ENCODE assay signal across 24 cellular contexts in the genomic region with DNA sequence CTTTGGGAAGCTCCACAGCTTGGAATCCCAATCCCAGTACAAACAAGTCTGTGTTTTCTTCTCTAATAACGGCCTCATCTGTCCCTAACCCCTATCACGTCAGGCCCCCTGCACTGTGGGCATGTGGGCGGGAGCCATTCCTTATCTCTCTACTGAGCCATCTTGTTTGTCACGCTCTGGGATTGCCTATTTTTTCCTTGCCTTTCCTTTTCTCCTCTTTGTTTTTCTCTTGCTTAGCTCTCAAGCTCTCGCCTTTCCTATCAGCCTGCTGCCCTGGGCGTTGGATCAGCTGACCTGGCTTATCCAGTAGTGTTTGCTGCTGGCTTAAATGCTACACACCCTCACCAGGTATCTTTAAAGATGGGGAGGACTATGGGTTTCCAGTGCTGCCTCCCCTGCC. TPM values are rescaled to one million over a fixed set of nuclear protein-coding genes. Genes with fewer than 3 reads are reported as not detected.
A peak's percentile ranks its signal among the peaks of the same experiment; 100 is the strongest.
DNase-seq lines count a peak whose midpoint lies in the region; ATAC-seq, FAIRE-seq and TF ChIP-seq lines count a peak whose summit lies in the region.
"Had no signal": no experiment of that assay in that cellular context is flagged by ENCODE, and none has a peak within 500 bp of the region (broad histone marks: within the 10 kb centered on the region; RNA-seq: fewer than 3 reads in every experiment).

No MANE protein-coding gene starts in this region.

- no peak for ATAC-seq in activated naive CD4-positive, alpha-beta T cell treated with anti-CD3 and anti-CD28 coated beads, Interleukin-2, amount 50 U/mL, for 72 hours
- ATAC-seq in gastroesophageal sphincter = no peak
- ATAC-seq: activated CD8-positive, alpha-beta T cell treated with anti-CD3 and anti-CD28 coated beads for 36 hours; HCT116; left colon; right lobe of liver had no signal

- in situ Hi-C loops in HAP-1 (cut with MboI; ENCODE audit: low sequenced_read_pairs) = no loop called here

- intact Hi-C loops in tibial artery (cut with DNase I; ENCODE audit: low total_unique reads) = no loop called here

- H3K27me3 ChIP-seq in gastroesophageal sphincter (no peaks in the 10 kb centered on the region), parathyroid adenoma (ENCODE audit: control insufficient read depth, insufficient read depth, low read length) (no peaks in the 10 kb centered on the region), tibial artery (no peaks in the 10 kb centered on the region), small intestine (ENCODE audit: control insufficient read depth in 2 of 2, insufficient read depth in 2 of 2, low read length in 2 of 2) (no peaks in the 10 kb centered on the region), HAP-1 (ENCODE audit: low read depth) (no peaks in the 10 kb centered on the region)
- H3K27me3 ChIP-seq: BE2C, right lobe of liver had no signal

- no peak overlapping the region for H3K4me3 ChIP-seq in gastroesophageal sphincter
- no peak overlapping the region for H3K4me3 ChIP-seq in parathyroid adenoma (ENCODE audit: low read depth, low read length)
- H3K4me3 ChIP-seq in tibial artery = no peak overlapping the region
- no peak overlapping the region for H3K4me3 ChIP-seq in small intestine (ENCODE audit: low read depth in 1 of 2, low read length in 2 of 2)
- H3K4me3 ChIP-seq in HAP-1 = no peak overlapping the region
- H3K4me3 ChIP-seq: right lobe of liver had no signal

- H3K27ac ChIP-seq in gastroesophageal sphincter = peak overlapping the region in 3 of 4 donors; percentile 34 to 75 (median 49)
- H3K27ac ChIP-seq in parathyroid adenoma = peak overlapping the region; percentile 86
- peak overlapping the region; percentile 3 to 64 for H3K27ac ChIP-seq in tibial artery
- peak overlapping the region in 1 of 2 donors; percentile 61 for H3K27ac ChIP-seq in small intestine (ENCODE audit: low read depth in 1 of 2, low read length in 1 of 2)
- H3K27ac ChIP-seq: right lobe of liver had no signal

- H3K9ac ChIP-seq in parathyroid adenoma = no peak overlapping the region
- H3K9ac ChIP-seq: KMS-11 had no signal

- peak overlapping the region; percentile 58 for H2AFZ ChIP-seq in parathyroid adenoma

- no peak overlapping the region for H3K4me2 ChIP-seq in parathyroid adenoma (ENCODE audit: low read length)
- H3K4me2 ChIP-seq: KMS-11 had no signal

- 54 to 69% methylated on average over 4 to 6 of the region's 6 CpGs for WGBS in gastroesophageal sphincter (ENCODE audit: low coverage in 1 of 2), 2 donors
- 71 to 76% (median 76%) methylated on average over 6 of the region's 6 CpGs for WGBS in small intestine, 3 donors

- H3K79me2 ChIP-seq in parathyroid adenoma = no peaks in the 10 kb centered on the region

- peaks cover 0 to 99% of the 10 kb centered on the region in 2 donors for H3K36me3 ChIP-seq in gastroesophageal sphincter
- H3K36me3 ChIP-seq in parathyroid adenoma (ENCODE audit: control insufficient read depth, insufficient read depth, low read length) = no peaks in the 10 kb centered on the region
- peaks cover 67 to 99% (median 82%) of the 10 kb centered on the region in 3 donors for H3K36me3 ChIP-seq in tibial artery
- H3K36me3 ChIP-seq in small intestine (ENCODE audit: control insufficient read depth in 2 of 2, insufficient read depth in 2 of 2, low read length in 2 of 2) = peaks cover 17 to 38% of the 10 kb centered on the region in 2 donors
- peaks cover 61% of the 10 kb centered on the region for H3K36me3 ChIP-seq in HAP-1 (replicated peaks)
- H3K36me3 ChIP-seq: BE2C had no signal

- no peaks in the 10 kb centered on the region for H3K9me3 ChIP-seq in gastroesophageal sphincter
- no peaks in the 10 kb centered on the region for H3K9me3 ChIP-seq in parathyroid adenoma (ENCODE audit: control insufficient read depth, low read length)
- no peaks in the 10 kb centered on the region for H3K9me3 ChIP-seq in tibial artery
- no peaks in the 10 kb centered on the region for H3K9me3 ChIP-seq in small intestine (ENCODE audit: control insufficient read depth, low read depth)
- H3K9me3 ChIP-seq in HAP-1 = no peaks in the 10 kb centered on the region; the same call in 1 of the 2 replicates
- H3K9me3 ChIP-seq: BE2C, right lobe of liver had no signal

- DNase-seq in activated naive CD4-positive, alpha-beta T cell treated with anti-CD3 and anti-CD28 coated beads, Interleukin-2, amount 50 U/mL, for 72 hours (ENCODE audit: low spot score in 2 of 2) = no peak
- DNase-seq in activated naive CD4-positive, alpha-beta T cell treated with anti-CD3 and anti-CD28 coated beads, Interleukin-2, amount 10 ng/mL, durations not matched to agents 7 days and 5 days = no peak
- peak in 1 of 2 donors; percentile 32 for DNase-seq in tibial artery
- no peak for DNase-seq in small intestine
- DNase-seq in NCI-H2227 treated with DMSO at 0.1 percent for 48 hours (lab: John Stamatoyannopoulos, UW) = no peak
- no peak for DNase-seq in HAP-1 (ENCODE audit: low spot score in 2 of 2)
- DNase-seq: activated CD8-positive, alpha-beta T cell treated with anti-CD3 and anti-CD28 coated beads for 36 hours; BE2C; left colon; NCI-H2029; NCI-H446 treated with DMSO at 0.1 percent for 48 hours; nucleus accumbens; T-helper 1 cell had no signal

- no peak for FAIRE-seq in small intestine (lab: Jason Lieb, UNC)

- CTCF ChIA-PET in activated naive CD4-positive, alpha-beta T cell treated with anti-CD3 and anti-CD28 coated beads, Interleukin-2, amount 10 ng/mL, durations not matched to agents 7 days and 5 days (lab: Charles Lee) = no interaction called here

- no peak for TF ChIP-seq POLR2A in gastroesophageal sphincter (IDR thresholded peaks at IDR 0.05)

- peaks cover 0 to 4% of the 10 kb centered on the region in 2 donors for H3K36me3 Mint-ChIP-seq in activated naive CD4-positive, alpha-beta T cell treated with anti-CD3 and anti-CD28 coated beads, Interleukin-2, amount 50 U/mL, for 72 hours
- peaks cover 53% of the 10 kb centered on the region for H3K36me3 Mint-ChIP-seq in activated naive CD4-positive, alpha-beta T cell treated with anti-CD3 and anti-CD28 coated beads, Interleukin-2, amount 10 ng/mL, durations not matched to agents 7 days and 5 days

- peaks cover 15% of the 10 kb centered on the region for H3K4me1 Mint-ChIP-seq in activated naive CD4-positive, alpha-beta T cell treated with anti-CD3 and anti-CD28 coated beads, Interleukin-2, amount 10 ng/mL, durations not matched to agents 7 days and 5 days

- no peak for TF ChIP-seq EP300 in gastroesophageal sphincter (IDR thresholded peaks at IDR 0.05)

- H3K27ac Mint-ChIP-seq in activated naive CD4-positive, alpha-beta T cell treated with anti-CD3 and anti-CD28 coated beads, Interleukin-2, amount 50 U/mL, for 72 hours = peak overlapping the region; percentile 39 to 85
- H3K27ac Mint-ChIP-seq in activated naive CD4-positive, alpha-beta T cell treated with anti-CD3 and anti-CD28 coated beads, Interleukin-2, amount 10 ng/mL, durations not matched to agents 7 days and 5 days = no peak overlapping the region
- H3K27ac Mint-ChIP-seq: activated CD8-positive, alpha-beta T cell treated with anti-CD3 and anti-CD28 coated beads for 36 hours had no signal

- peaks cover 0 to 37% (median 6%) of the 10 kb centered on the region in 3 donors for H3K4me1 ChIP-seq in gastroesophageal sphincter
- H3K4me1 ChIP-seq in parathyroid adenoma = peaks cover 14% of the 10 kb centered on the region
- peaks cover 0 to 31% (median 9%) of the 10 kb centered on the region in 4 donors for H3K4me1 ChIP-seq in tibial artery
- H3K4me1 ChIP-seq in small intestine (ENCODE audit: control insufficient read depth in 2 of 2, insufficient read depth in 1 of 2, low read depth in 1 of 2, low read length in 1 of 2) = no peaks in the 10 kb centered on the region
- no peaks in the 10 kb centered on the region for H3K4me1 ChIP-seq in HAP-1
- H3K4me1 ChIP-seq: BE2C, right lobe of liver had no signal

- H3K9me3 Mint-ChIP-seq in activated naive CD4-positive, alpha-beta T cell treated with anti-CD3 and anti-CD28 coated beads, Interleukin-2, amount 50 U/mL, for 72 hours = no peaks in the 10 kb centered on the region
- H3K9me3 Mint-ChIP-seq in activated naive CD4-positive, alpha-beta T cell treated with anti-CD3 and anti-CD28 coated beads, Interleukin-2, amount 10 ng/mL, durations not matched to agents 7 days and 5 days = no peaks in the 10 kb centered on the region
- H3K9me3 Mint-ChIP-seq: activated CD8-positive, alpha-beta T cell treated with anti-CD3 and anti-CD28 coated beads for 36 hours had no signal

- no peak overlapping the region for H3K4me3 Mint-ChIP-seq in activated naive CD4-positive, alpha-beta T cell treated with anti-CD3 and anti-CD28 coated beads, Interleukin-2, amount 10 ng/mL, durations not matched to agents 7 days and 5 days
- H3K4me3 Mint-ChIP-seq: activated CD8-positive, alpha-beta T cell treated with anti-CD3 and anti-CD28 coated beads for 36 hours had no signal

- no peak for TF ChIP-seq CTCF in gastroesophageal sphincter (IDR thresholded peaks at IDR 0.05)
- no peak for TF ChIP-seq CTCF in parathyroid adenoma (IDR thresholded peaks at IDR 0.05)
- TF ChIP-seq CTCF in tibial artery (IDR thresholded peaks at IDR 0.05) = no peak

- H3K27me3 Mint-ChIP-seq in activated naive CD4-positive, alpha-beta T cell treated with anti-CD3 and anti-CD28 coated beads, Interleukin-2, amount 10 ng/mL, durations not matched to agents 7 days and 5 days = no peaks in the 10 kb centered on the region
- H3K27me3 Mint-ChIP-seq: activated CD8-positive, alpha-beta T cell treated with anti-CD3 and anti-CD28 coated beads for 36 hours had no signal

RNA-seq across cellular contexts. Expression of a gene that starts 35.8 kb away (rescaled TPM):
- 10 to 100 TPM; 39.9 to 46.8 TPM for total RNA-seq in activated naive CD4-positive, alpha-beta T cell treated with anti-CD3 and anti-CD28 coated beads, Interleukin-2, amount 50 U/mL, for 72 hours
- 100 to 1,000 TPM in 1 of 4 donors, 10 to 100 TPM in 3; 57.3 to 105 (median 64.0) TPM for total RNA-seq in gastroesophageal sphincter
- 10 to 100 TPM; 18.6 to 29.6 (median 22.4) TPM for polyA plus RNA-seq in small intestine

RNA-seq across cellular contexts. Expression of a gene that starts 36.2 kb away (rescaled TPM):
- 10 to 100 TPM; 13.6 to 16.9 TPM for total RNA-seq in activated naive CD4-positive, alpha-beta T cell treated with anti-CD3 and anti-CD28 coated beads, Interleukin-2, amount 50 U/mL, for 72 hours
- total RNA-seq in gastroesophageal sphincter = 10 to 100 TPM in 3 of 4 donors, 1 to 10 TPM in 1; 4.7 to 14.2 (median 10.4) TPM
- polyA plus RNA-seq in small intestine = 10 to 100 TPM in 2 of 3 donors, 1 to 10 TPM in 1; 8.7 to 11.6 (median 11.4) TPM

RNA-seq across cellular contexts. Expression of a gene that starts 47.3 kb away (rescaled TPM):
- total RNA-seq in activated naive CD4-positive, alpha-beta T cell treated with anti-CD3 and anti-CD28 coated beads, Interleukin-2, amount 50 U/mL, for 72 hours = 10 to 100 TPM; 54.0 to 99.9 TPM
- 10 to 100 TPM; 47.8 to 81.1 (median 69.5) TPM for total RNA-seq in gastroesophageal sphincter
- 10 to 100 TPM; 35.7 to 38.8 (median 36.0) TPM for polyA plus RNA-seq in small intestine

RNA-seq across cellular contexts. Expression of a gene that starts 47.6 kb away (rescaled TPM):
- total RNA-seq in activated naive CD4-positive, alpha-beta T cell treated with anti-CD3 and anti-CD28 coated beads, Interleukin-2, amount 50 U/mL, for 72 hours = 1 to 10 TPM; 2.0 to 3.6 TPM
- 1 to 10 TPM; 1.9 to 4.2 (median 2.5) TPM for total RNA-seq in gastroesophageal sphincter
- 1 to 10 TPM; 3.0 to 3.4 (median 3.1) TPM for polyA plus RNA-seq in small intestine

RNA-seq across cellular contexts. Expression of a gene that starts 54.4 kb away (rescaled TPM):
- not detected for total RNA-seq in activated naive CD4-positive, alpha-beta T cell treated with anti-CD3 and anti-CD28 coated beads, Interleukin-2, amount 50 U/mL, for 72 hours
- 1 to 10 TPM in 1 of 4 donors, under 1 TPM in 1, not detected in 2; 0.62 to 3.6 TPM for total RNA-seq in gastroesophageal sphincter
- polyA plus RNA-seq in small intestine = under 1 TPM in 1 of 3 donors, not detected in 2; 0.09 TPM
- total RNA-seq: A172; activated CD8-positive, alpha-beta T cell treated with anti-CD3 and anti-CD28 coated beads for 36 hours; fibroblast of villous mesenchyme; G401; left colon; mononuclear cell; subcutaneous adipose tissue had no signal
- polyA plus RNA-seq: adipose tissue had no signal
